2 cellular contexts compared by ENCODE assay signal in genomic region chr15:74780983-74781672, GRCh38.
TF ChIP-seq lines count a peak whose summit lies in the region.

No MANE protein-coding gene starts in this region.

TF ChIP-seq in GM12891, 5 proteins besides CTCF, POLR2A, EP300 and RAD21:
- TF ChIP-seq SPI1 (IDR thresholded peaks at IDR 0.05; ENCODE audit: low read depth, low read length) (no peak), PAX5 (IDR thresholded peaks at IDR 0.05; ENCODE audit: insufficient read depth, low read length, severe bottlenecking) (no peak), TAF1 (IDR thresholded peaks at IDR 0.05; ENCODE audit: low read depth, low read length) (no peak), POLR2AphosphoS5 (IDR thresholded peaks at IDR 0.05; ENCODE audit: low read depth, low read length) (no peak; the same call in 1 of the 2 replicates), POU2F2 (IDR thresholded peaks at IDR 0.05; ENCODE audit: low read depth, low read length) (peak; percentile 23; the same call in 1 of the 2 replicates)

TF ChIP-seq in GM12878, 131 proteins besides CTCF, POLR2A, EP300 and RAD21 (continues in another document):
- peak; percentile 96 to 97 for TF ChIP-seq BHLHE40 (IDR thresholded peaks at IDR 0.05; ENCODE audit: borderline replicate concordance in 1 of 2, low read depth in 2 of 2, low read length in 1 of 2)
- TF ChIP-seq E4F1 (IDR thresholded peaks at IDR 0.05; ENCODE audit: borderline replicate concordance, partially characterized antibody) = no peak
- no peak for TF ChIP-seq NKRF (conservative IDR thresholded peaks at IDR 0.05)
- TF ChIP-seq RAD51 (IDR thresholded peaks at IDR 0.05) = peak; percentile 48; the same call in 1 of the 2 replicates
- TF ChIP-seq NFXL1 (IDR thresholded peaks at IDR 0.05; ENCODE audit: borderline replicate concordance) = peak; percentile 87; the same call in 1 of the 2 replicates
- TF ChIP-seq JUNB (IDR thresholded peaks at IDR 0.05) = peak; percentile 26; the same call in 1 of the 2 replicates
- no peak for TF ChIP-seq SREBF2 (IDR thresholded peaks at IDR 0.05; ENCODE audit: low read length)
- TF ChIP-seq CHD1 (IDR thresholded peaks at IDR 0.05; ENCODE audit: low read depth, low read length) = no peak
- TF ChIP-seq POU2F2 (IDR thresholded peaks at IDR 0.05; ENCODE audit: borderline replicate concordance, low read depth, low read length) = no peak
- TF ChIP-seq FOS (IDR thresholded peaks at IDR 0.05; ENCODE audit: borderline replicate concordance, extremely low read depth, insufficient read length) = no peak
- no peak; the same call in 1 of the 2 replicates for TF ChIP-seq HDGF (IDR thresholded peaks at IDR 0.05)
- peak; percentile 42; the same call in 1 of the 2 replicates for TF ChIP-seq POLR2AphosphoS5 (IDR thresholded peaks at IDR 0.05; ENCODE audit: low read length)
- TF ChIP-seq PBX3 (IDR thresholded peaks at IDR 0.05; ENCODE audit: insufficient replicate concordance, low read depth, low read length) = no peak
- no peak; the same call in none of the 2 replicates for TF ChIP-seq NBN (IDR thresholded peaks at IDR 0.05)
- no peak for TF ChIP-seq SPI1 (IDR thresholded peaks at IDR 0.05; ENCODE audit: borderline replicate concordance, insufficient read depth, low read depth, low read length)
- no peak for TF ChIP-seq EGR1 (IDR thresholded peaks at IDR 0.05; ENCODE audit: borderline replicate concordance in 1 of 2, low read depth in 2 of 2, low read length in 2 of 2)
- no peak for TF ChIP-seq MYB (IDR thresholded peaks at IDR 0.05; ENCODE audit: borderline replicate concordance, low read depth, low read length)
- no peak for TF ChIP-seq USF2 (IDR thresholded peaks at IDR 0.05; ENCODE audit: borderline replicate concordance, low read depth, low read length)
- no peak; the same call in 1 of the 2 replicates for TF ChIP-seq ZBTB33 (IDR thresholded peaks at IDR 0.05)
- TF ChIP-seq ZBTB40 (IDR thresholded peaks at IDR 0.05; ENCODE audit: borderline replicate concordance) = peak; percentile 39; the same call in 1 of the 2 replicates
- TF ChIP-seq SKIL (IDR thresholded peaks at IDR 0.05; ENCODE audit: low read depth, poor library complexity, severe bottlenecking) = no peak
- TF ChIP-seq ZZZ3 (IDR thresholded peaks at IDR 0.05; ENCODE audit: control insufficient read depth, insufficient read length, low read depth) = no peak
- peak; percentile 98 for TF ChIP-seq SMARCA5 (IDR thresholded peaks at IDR 0.05)
- peak; percentile 76 for TF ChIP-seq ATF7 (IDR thresholded peaks at IDR 0.05; ENCODE audit: low read depth)
- no peak for TF ChIP-seq FOXM1 (IDR thresholded peaks at IDR 0.05; ENCODE audit: low read depth, low read length)
- TF ChIP-seq MXI1 (IDR thresholded peaks at IDR 0.05; ENCODE audit: low read depth, low read length) = 0 out of 2 replicates have a peak, but pooled peaks have one; percentile 52
- no peak for TF ChIP-seq BRCA1 (IDR thresholded peaks at IDR 0.05; ENCODE audit: low read depth, low read length)
- no peak for TF ChIP-seq BACH1 (IDR thresholded peaks at IDR 0.05; ENCODE audit: borderline replicate concordance)
- no peak for TF ChIP-seq CREB1 (IDR thresholded peaks at IDR 0.05; ENCODE audit: low read depth)
- TF ChIP-seq RBBP5 (conservative IDR thresholded peaks at IDR 0.05) = no peak
- no peak for TF ChIP-seq NFYA (IDR thresholded peaks at IDR 0.05; ENCODE audit: borderline replicate concordance, low read depth, low read length)
- TF ChIP-seq GATAD2B (conservative IDR thresholded peaks at IDR 0.05; ENCODE audit: low read depth) = no peak
- TF ChIP-seq CEBPB (IDR thresholded peaks at IDR 0.05; ENCODE audit: borderline replicate concordance in 1 of 2, low read depth in 2 of 2, low read length in 2 of 2) = no peak; a peak in 1 of 4 replicates
- peak; percentile 59 for TF ChIP-seq ZNF217 (IDR thresholded peaks at IDR 0.05)
- no peak for TF ChIP-seq BCLAF1 (IDR thresholded peaks at IDR 0.05)
- no peak for TF ChIP-seq IKZF1 (conservative IDR thresholded peaks at IDR 0.05)
- TF ChIP-seq CHD4 (IDR thresholded peaks at IDR 0.05) = 0 out of 2 replicates have a peak, but pooled peaks have one; percentile 54
- TF ChIP-seq IRF3 (IDR thresholded peaks at IDR 0.05) = no peak
- no peak for TF ChIP-seq ASH2L (IDR thresholded peaks at IDR 0.05; ENCODE audit: borderline replicate concordance, low read depth)
- peak; percentile 44; the same call in 1 of the 2 replicates for TF ChIP-seq ZBED1 (IDR thresholded peaks at IDR 0.05; ENCODE audit: borderline replicate concordance)
- no peak for TF ChIP-seq NRF1 (conservative IDR thresholded peaks at IDR 0.05; ENCODE audit: low read depth, low read length)
